27 cellular contexts compared by ENCODE assay signal in the genomic region with DNA sequence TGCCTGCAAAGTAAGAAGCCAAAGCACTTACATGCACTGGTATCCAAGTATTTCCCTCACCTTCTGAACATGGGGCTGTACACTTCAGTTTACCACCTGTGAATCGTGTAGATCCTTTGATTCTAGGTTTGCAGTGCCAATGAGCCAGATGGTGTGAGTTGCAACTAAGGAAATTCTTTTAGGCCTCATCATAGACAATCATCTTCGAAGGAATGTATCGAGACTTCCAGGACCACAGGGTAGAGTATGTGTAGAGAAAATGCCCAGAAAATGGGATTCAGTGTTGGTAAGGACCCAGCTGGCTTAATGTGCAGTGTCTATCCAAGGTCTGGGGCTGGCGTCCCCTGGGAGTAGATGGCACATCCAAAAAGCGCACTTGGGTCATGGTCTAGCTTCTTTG.
DNase-seq lines count a peak whose midpoint lies in the region; ATAC-seq, FAIRE-seq and TF ChIP-seq lines count a peak whose summit lies in the region.
"Had no signal": no experiment of that assay in that cellular context is flagged by ENCODE, and none has a peak within 500 bp of the region (broad histone marks: within the 10 kb centered on the region; RNA-seq: fewer than 3 reads in every experiment).

No MANE protein-coding gene starts in this region.

- H3K9me3 ChIP-seq in IMR-90 (ENCODE audit: control insufficient read depth, insufficient read depth, low read length): no peaks in the 10 kb centered on the region
- no peaks in the 10 kb centered on the region for H3K9me3 ChIP-seq in osteoblast (ENCODE audit: low read depth, low read length)
- H3K9me3 ChIP-seq: psoas muscle, sigmoid colon had no signal

- H3K27me3 ChIP-seq in IMR-90 (ENCODE audit: control insufficient read depth, insufficient read depth, low read length) (no peaks in the 10 kb centered on the region), bronchial epithelial cell (ENCODE audit: control insufficient read depth, insufficient read depth, low read length) (no peaks in the 10 kb centered on the region), osteoblast (ENCODE audit: insufficient read depth, low read length) (no peaks in the 10 kb centered on the region)
- H3K27me3 ChIP-seq: cardiac muscle cell, hepatocyte, neural progenitor cell, sigmoid colon had no signal

- no peaks in the 10 kb centered on the region; the same call in 1 of the 2 replicates for H4K20me1 ChIP-seq in IMR-90 (ENCODE audit: insufficient read depth, low read length)
- no peaks in the 10 kb centered on the region for H4K20me1 ChIP-seq in osteoblast (ENCODE audit: insufficient read depth, low read length)

- ATAC-seq in IMR-90 (ENCODE audit: low read depth): peak; percentile 83
- no peak for ATAC-seq in HG03108 (IDR thresholded peaks at IDR 0.05; ENCODE audit: unreplicated experiment)
- ATAC-seq: effector memory CD8-positive, alpha-beta T cell; psoas muscle; stimulated activated naive B cell treated with anti-CD40 and anti-IgM and Interleukin-4, amounts not matched to agents 10 μg/mL and 1 μg/mL and 100 μg/mL, for 72 hours had no signal

- H2AFZ ChIP-seq in IMR-90 (replicated peaks; ENCODE audit: low read length, poor library complexity) (no peak overlapping the region), osteoblast (ENCODE audit: low read length) (no peak overlapping the region)
- H2AFZ ChIP-seq: hepatocyte, neural progenitor cell had no signal

- H3K56ac ChIP-seq in IMR-90 (ENCODE audit: extremely low read depth, insufficient read depth, low read length): no peak overlapping the region

- CTCF ChIA-PET in IMR-90 (lab: Yijun Ruan, JAX): interaction anchor here (0.9 kb wide), 1 partner anchor 23 kb away, joined by 3 read pairs; no protein-coding TSS in a partner anchor

- peaks cover 11% of the 10 kb centered on the region for H3K9me1 ChIP-seq in IMR-90 (ENCODE audit: insufficient read depth, low read length)

- no peak overlapping the region for H4K8ac ChIP-seq in IMR-90 (ENCODE audit: low read depth in 2 of 2, low read length in 2 of 2)

- peak overlapping the region; percentile 2; the same call in 1 of the 2 replicates for H2BK120ac ChIP-seq in IMR-90 (ENCODE audit: low read depth, low read length)

- no TSS peak for BruUV-seq in IMR-90 (replicated peaks; lab: Mats Ljungman, UMichigan)

- H2BK5ac ChIP-seq in IMR-90 (ENCODE audit: low read depth, low read length, poor library complexity, severe bottlenecking): no peak overlapping the region

- H3K23ac ChIP-seq in IMR-90 (ENCODE audit: low read depth, low read length): peak overlapping the region; percentile 10; the same call in 1 of the 2 replicates

- WGBS in IMR-90 (ENCODE audit: extremely low coverage in 2 of 2, insufficient read length in 1 of 2), 2 experiments: no CpG with 5 or more reads among the region's 5 CpGs

- no peak overlapping the region for H4K91ac ChIP-seq in IMR-90 (ENCODE audit: insufficient read depth, low read depth, low read length)

- H2AK5ac ChIP-seq in IMR-90 (ENCODE audit: low read depth, low read length): no peak overlapping the region

- no peak for FAIRE-seq in bronchial epithelial cell (lab: Jason Lieb, UNC)
- FAIRE-seq: frontal cortex had no signal

- H3K36me3 ChIP-seq in IMR-90 (ENCODE audit: control insufficient read depth, insufficient read depth, low read length) (peaks cover 33% of the 10 kb centered on the region), bronchial epithelial cell (ENCODE audit: control insufficient read depth, insufficient read depth, low read length) (no peaks in the 10 kb centered on the region), osteoblast (ENCODE audit: insufficient read depth, low read length) (peaks cover 10% of the 10 kb centered on the region)
- H3K36me3 ChIP-seq: neural progenitor cell had no signal

- TF ChIP-seq CTCF in IMR-90 (conservative IDR thresholded peaks at IDR 0.05; ENCODE audit: low read depth, low read length): no peak
- TF ChIP-seq CTCF in bronchial epithelial cell (IDR thresholded peaks at IDR 0.05; ENCODE audit: insufficient read depth, low read length, severe bottlenecking): no peak
- no peak for TF ChIP-seq CTCF in osteoblast (IDR thresholded peaks at IDR 0.05; ENCODE audit: extremely low read depth, low read depth, low read length)

- no peak for TF ChIP-seq RAD21 in IMR-90 (IDR thresholded peaks at IDR 0.05; ENCODE audit: low read length)

- no peak overlapping the region for H3K4me3 ChIP-seq in IMR-90 (ENCODE audit: insufficient read depth, low read depth, low read length)
- no peak overlapping the region for H3K4me3 ChIP-seq in bronchial epithelial cell (ENCODE audit: low read depth, low read length)
- H3K4me3 ChIP-seq in osteoblast (ENCODE audit: insufficient read depth, low read length): no peak overlapping the region
- H3K4me3 ChIP-seq: cardiac muscle cell, coronary artery, hepatocyte, neural progenitor cell, psoas muscle, sigmoid colon had no signal

- DNase-seq in EL: peak; percentile 76
- DNase-seq in IMR-90: peak; percentile 60
- DNase-seq in bronchial epithelial cell (ENCODE audit: low read depth): peak; percentile 13
- DNase-seq in osteoblast (ENCODE audit: insufficient read length, low spot score, missing footprints): peak; percentile 80
- no peak for DNase-seq in activated effector memory CD4-positive, alpha-beta T cell treated with Interleukin-2 at 50 U/mL for 16 hours
- no peak for DNase-seq in activated CD4-positive, CD25-positive, alpha-beta regulatory T cell (lab: John Stamatoyannopoulos, UW)
- no peak for DNase-seq in NCI-H526 (lab: John Stamatoyannopoulos, UW)
- DNase-seq: activated CD4-positive, alpha-beta T cell treated with anti-CD3 and anti-CD28 coated beads for 4 hours; activated naive CD4-positive, alpha-beta T cell treated with Interleukin-2 at 50 U/mL for 16 hours; activated T-cell treated with anti-CD3 and anti-CD28 coated beads, Interleukin-2, amount 50 U/mL, for 24 hours; amygdala; effector memory CD8-positive, alpha-beta T cell; H7; KBM-7; NCI-H1417; NCI-H446 treated with DMSO at 0.1 percent for 48 hours; psoas muscle; sigmoid colon; stimulated activated CD4-positive, alpha-beta T cell treated with anti-CD3 and anti-CD28 coated beads, Interleukin-4, amount 100 ng/mL, for 4 hours; stimulated activated naive B cell treated with anti-CD40 and anti-IgM and Interleukin-4, amounts not matched to agents 10 μg/mL and 1 μg/mL and 100 μg/mL, for 72 hours; T-helper 2 cell had no signal

- in situ Hi-C loops in IMR-90 (cut with MboI; ENCODE audit: low sequenced_read_pairs): no loop called here

- no peak for TF ChIP-seq POLR2A in IMR-90 (IDR thresholded peaks at IDR 0.05; ENCODE audit: low read depth, low read length)

- H3K27ac ChIP-seq in IMR-90 (ENCODE audit: insufficient read depth, low read length): no peak overlapping the region
- peak overlapping the region; percentile 17 for H3K27ac ChIP-seq in osteoblast (ENCODE audit: low read depth, low read length)
- H3K27ac ChIP-seq: cardiac muscle cell, coronary artery, hepatocyte, neural progenitor cell, psoas muscle, sigmoid colon had no signal

- POLR2A ChIA-PET in IMR-90 (lab: Charles Lee; ENCODE audit: unreplicated experiment): no interaction called here

- no peaks in the 10 kb centered on the region for H3K79me1 ChIP-seq in IMR-90 (ENCODE audit: low read depth in 1 of 2, low read length in 2 of 2)

- dilution Hi-C loops in IMR-90 (cut with HindIII; ENCODE audit: low sequenced_read_pairs, unreplicated experiment): no loop called here

- peak overlapping the region; percentile 17 for H2BK20ac ChIP-seq in IMR-90 (ENCODE audit: low read depth, low read length)

- H2AK9ac ChIP-seq in IMR-90 (replicated peaks; ENCODE audit: low read depth, low read length, poor library complexity): peak overlapping the region; percentile 48

- H2BK15ac ChIP-seq in IMR-90 (ENCODE audit: low read depth, low read length): no peak overlapping the region

- intact Hi-C loops in IMR-90 (cut with micrococcal nuclease): no loop called here

- no peak overlapping the region for H4K5ac ChIP-seq in IMR-90 (ENCODE audit: low read depth, low read length)

- H3K4me1 ChIP-seq in IMR-90 (ENCODE audit: control insufficient read depth, insufficient read depth, low read length): peaks cover 8% of the 10 kb centered on the region
- peaks cover 13% of the 10 kb centered on the region for H3K4me1 ChIP-seq in osteoblast (ENCODE audit: insufficient read depth, low read length)
- H3K4me1 ChIP-seq: neural progenitor cell, psoas muscle, sigmoid colon had no signal

- no peak overlapping the region for H3K4ac ChIP-seq in IMR-90 (ENCODE audit: low read depth, low read length)

- H3K4me2 ChIP-seq in IMR-90 (ENCODE audit: low read depth, low read length): no peak overlapping the region
- H3K4me2 ChIP-seq in osteoblast (ENCODE audit: insufficient read depth, low read length): peak overlapping the region; percentile 8
- H3K4me2 ChIP-seq: hepatocyte, neural progenitor cell had no signal

- no peak overlapping the region for H3K18ac ChIP-seq in IMR-90 (ENCODE audit: low read depth, low read length)

- no peak overlapping the region for H3K9ac ChIP-seq in IMR-90 (ENCODE audit: low read depth, low read length)
- H3K9ac ChIP-seq: neural progenitor cell had no signal

- peak overlapping the region; percentile 33 for H3K14ac ChIP-seq in IMR-90 (replicated peaks; ENCODE audit: low read depth, low read length)

- no peaks in the 10 kb centered on the region for H3K79me2 ChIP-seq in osteoblast (ENCODE audit: insufficient read depth, low read length)
- H3K79me2 ChIP-seq: hepatocyte had no signal

TF ChIP-seq in IMR-90, 13 proteins besides CTCF, POLR2A, EP300 and RAD21 (continues in another document):
- no peak for TF ChIP-seq ELK1 (IDR thresholded peaks at IDR 0.05; ENCODE audit: borderline replicate concordance, low read depth, low read length)
- TF ChIP-seq RCOR1 (IDR thresholded peaks at IDR 0.05; ENCODE audit: insufficient replicate concordance, low read length): no peak
- no peak for TF ChIP-seq SMC3 (IDR thresholded peaks at IDR 0.05; ENCODE audit: low read depth, low read length)
- TF ChIP-seq RFX5 (IDR thresholded peaks at IDR 0.05; ENCODE audit: low read depth, low read length): no peak
- no peak for TF ChIP-seq MAFK (IDR thresholded peaks at IDR 0.05; ENCODE audit: low read depth, low read length)
- no peak for TF ChIP-seq CHD1 (IDR thresholded peaks at IDR 0.05; ENCODE audit: low read depth, low read length)
- no peak for TF ChIP-seq BHLHE40 (IDR thresholded peaks at IDR 0.05; ENCODE audit: low read depth, low read length)

Comparison
In these comparisons a context has a peak if more than half of its experiments do, and no peak if none do; other contexts are left out.
1. DNase-seq: peak in EL (single experiment), IMR-90 (single experiment), bronchial epithelial cell (single experiment) and osteoblast (single experiment); none in activated effector memory CD4-positive, alpha-beta T cell treated with Interleukin-2 at 50 U/mL for 16 hours (single experiment), activated CD4-positive, CD25-positive, alpha-beta regulatory T cell (0 of 4) and NCI-H526 (0 of 2).